Comparison of ENCODE assay signal across 1 cellular context in genomic region chr9:98584059-98584458, GRCh38.
TF ChIP-seq lines count a peak whose summit lies in the region.

No MANE protein-coding gene starts in this region.

TF ChIP-seq in GM23338, 12 proteins besides CTCF, POLR2A, EP300 and RAD21 (continued from another document):
- TF ChIP-seq ZNF462 (CRISPR knock-in tag; IDR thresholded peaks at IDR 0.05), result no peak
- TF ChIP-seq POLR2AphosphoS5 (IDR thresholded peaks at IDR 0.05; ENCODE audit: low read depth), result no peak
- TF ChIP-seq NANOG (IDR thresholded peaks at IDR 0.05; ENCODE audit: borderline replicate concordance), result no peak
